ENCODE assay signal across 9 cellular contexts in the genomic region with DNA sequence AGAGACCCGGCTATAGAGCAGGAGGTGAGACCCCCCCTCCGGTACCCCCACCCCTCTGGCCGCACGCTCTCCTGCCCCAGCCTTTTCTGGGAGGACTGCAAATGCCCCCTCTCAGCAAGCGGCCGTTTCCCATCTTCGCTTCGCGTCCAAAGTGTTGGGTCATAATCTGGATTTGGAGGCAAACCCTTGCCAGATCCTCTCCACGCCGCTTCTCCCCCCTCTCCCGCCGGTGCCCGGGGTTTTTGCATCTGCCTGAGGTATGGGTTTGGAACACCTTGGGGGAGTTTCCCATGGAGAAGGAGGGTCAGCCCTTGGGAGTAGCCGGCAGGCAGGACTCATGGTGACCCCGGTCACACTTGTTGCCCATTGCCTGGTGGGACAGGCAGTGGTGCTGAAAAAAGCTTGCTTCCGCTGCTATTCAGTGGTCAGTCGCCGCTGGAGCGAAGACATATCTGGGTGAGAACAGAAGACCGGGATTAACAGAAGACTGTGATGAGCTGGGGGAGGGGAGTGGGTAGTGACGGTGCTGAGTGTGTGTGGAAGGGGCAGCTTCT. TPM values are rescaled to one million over a fixed set of nuclear protein-coding genes. Genes with fewer than 3 reads are reported as not detected.
DNase-seq lines count a peak whose midpoint lies in the region; ATAC-seq and TF ChIP-seq lines count a peak whose summit lies in the region.
"Had no signal": no experiment of that assay in that cellular context is flagged by ENCODE, and none has a peak within 500 bp of the region (broad histone marks: within the 10 kb centered on the region; RNA-seq: fewer than 3 reads in every experiment).

No MANE protein-coding gene starts in this region.

- peaks cover 0 to 13% (median 10%) of the 10 kb centered on the region in 4 donors for H3K4me1 Mint-ChIP-seq in naive thymus-derived CD8-positive, alpha-beta T cell
- H3K4me1 Mint-ChIP-seq: central memory CD8-positive, alpha-beta T cell had no signal

- H3K4me3 Mint-ChIP-seq in naive thymus-derived CD8-positive, alpha-beta T cell: peak overlapping the region in 6 of 10 donors; percentile 26 to 74 (median 54)
- H3K4me3 Mint-ChIP-seq: central memory CD8-positive, alpha-beta T cell had no signal

- H3K27me3 Mint-ChIP-seq in naive thymus-derived CD8-positive, alpha-beta T cell: peaks cover 24 to 84% (median 47%) of the 10 kb centered on the region in 5 donors

- no peak overlapping the region for H3K27ac ChIP-seq in effector memory CD4-positive, alpha-beta T cell (ENCODE audit: insufficient read depth, low read length, poor library complexity, severe bottlenecking)

- H3K9me3 Mint-ChIP-seq in naive thymus-derived CD8-positive, alpha-beta T cell: peaks cover 0 to 4% (median 0%) of the 10 kb centered on the region in 9 donors
- H3K9me3 Mint-ChIP-seq: central memory CD8-positive, alpha-beta T cell had no signal

- no peaks in the 10 kb centered on the region for H3K4me1 ChIP-seq in effector memory CD4-positive, alpha-beta T cell (ENCODE audit: control insufficient read depth, insufficient read depth, low read length, poor library complexity, severe bottlenecking)

- H3K36me3 ChIP-seq in effector memory CD4-positive, alpha-beta T cell (ENCODE audit: control insufficient read depth, insufficient read depth, low read length): no peaks in the 10 kb centered on the region

- ATAC-seq in naive thymus-derived CD8-positive, alpha-beta T cell: no peak
- ATAC-seq in GM19467 (IDR thresholded peaks at IDR 0.05; ENCODE audit: unreplicated experiment) (no peak), GM18511 (IDR thresholded peaks at IDR 0.05; ENCODE audit: unreplicated experiment) (no peak), GM21381 (IDR thresholded peaks at IDR 0.05; ENCODE audit: unreplicated experiment) (no peak)

- peak overlapping the region; percentile 86 for H3K4me3 ChIP-seq in AG10803 (ENCODE audit: low read length)
- no peak overlapping the region for H3K4me3 ChIP-seq in effector memory CD4-positive, alpha-beta T cell (ENCODE audit: insufficient read depth, low read depth, low read length, poor library complexity, severe bottlenecking)

- no peaks in the 10 kb centered on the region for H3K36me3 Mint-ChIP-seq in naive thymus-derived CD8-positive, alpha-beta T cell

- peaks cover 3% of the 10 kb centered on the region for H3K27me3 ChIP-seq in effector memory CD4-positive, alpha-beta T cell (replicated peaks; ENCODE audit: control insufficient read depth, insufficient read depth, low read length, poor library complexity, severe bottlenecking)

- no peaks in the 10 kb centered on the region for H3K9me3 ChIP-seq in effector memory CD4-positive, alpha-beta T cell (ENCODE audit: control insufficient read depth, low read length)

- no peak for TF ChIP-seq CTCF in AG10803 (conservative IDR thresholded peaks at IDR 0.05; ENCODE audit: low read length)

- peak overlapping the region in 1 of 10 donors; percentile 68 for H3K27ac Mint-ChIP-seq in naive thymus-derived CD8-positive, alpha-beta T cell

- peak; percentile 71 for DNase-seq in AG10803 (ENCODE audit: low read depth)
- DNase-seq in M059J (ENCODE audit: low read depth): peak; percentile 36
- DNase-seq in dermis blood vessel endothelial cell: peak; percentile 30
- DNase-seq in naive thymus-derived CD8-positive, alpha-beta T cell: peak in 1 of 10 donors; percentile 3
- no peak for DNase-seq in effector memory CD4-positive, alpha-beta T cell

- POLR2A ChIA-PET in naive thymus-derived CD8-positive, alpha-beta T cell (lab: Charles Lee): no interaction called here

RNA-seq across cellular contexts. Expression of gene KCNK2, which starts 0.9 kb away (rescaled TPM):
- total RNA-seq in M059J (2014; rRNA removed; shearing (Covaris generic)): 7.5 and 9.9 TPM in 2 replicates
- total RNA-seq in dermis blood vessel endothelial cell: under 0.01 TPM in 1 of 2 replicates, not detected in the other
- not detected for total RNA-seq in naive thymus-derived CD8-positive, alpha-beta T cell
- not detected for polyA plus RNA-seq in naive thymus-derived CD8-positive, alpha-beta T cell

Comparison
In these comparisons a context has a peak if more than half of its experiments do, and no peak if none do; other contexts are left out.
1. DNase-seq: peak in AG10803 (single experiment), M059J (single experiment) and dermis blood vessel endothelial cell (single experiment); none in effector memory CD4-positive, alpha-beta T cell (0 of 3).